In the genomic region with DNA sequence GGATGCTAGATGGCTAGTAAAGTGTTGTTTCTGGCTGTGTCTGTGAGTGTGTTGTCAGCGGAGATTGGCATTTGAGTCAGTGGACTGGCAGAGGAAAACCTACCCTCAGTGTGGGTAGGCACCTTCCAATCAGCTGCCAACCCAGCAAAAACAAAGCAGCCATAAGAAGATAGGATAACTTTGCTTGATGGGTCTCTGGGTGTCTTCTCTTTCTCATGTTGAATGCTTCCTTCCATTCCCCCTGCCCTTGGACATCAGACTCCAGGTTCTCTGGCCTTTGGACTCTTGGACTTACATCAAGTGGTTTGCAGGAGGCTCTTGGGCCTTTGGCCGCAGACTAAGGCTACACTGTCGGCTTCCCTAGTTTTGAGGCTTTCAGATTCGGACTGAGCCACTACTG, we compare ENCODE assay signal across 20 cellular contexts.
"Had no signal": no experiment of that assay in that cellular context is flagged by ENCODE, and none has a peak within 500 bp of the region (broad histone marks: within the 10 kb centered on the region; RNA-seq: fewer than 3 reads in every experiment).

No MANE protein-coding gene starts in this region.

- H3K36me3 ChIP-seq: gastrocnemius medialis, heart right ventricle, left ventricle myocardium inferior, lower lobe of right lung had no signal

- H3K9me3 ChIP-seq: gastrocnemius medialis, left ventricle myocardium inferior, lower lobe of right lung had no signal

- H3K27ac ChIP-seq: coronary artery, dorsolateral prefrontal cortex, epithelial cell of prostate, gastrocnemius medialis, heart right ventricle, left ventricle myocardium inferior, lower lobe of right lung had no signal

- H3K4me1 ChIP-seq: gastrocnemius medialis, heart right ventricle, left ventricle myocardium inferior, lower lobe of right lung had no signal

- ATAC-seq: esophagus mucosa, gastrocnemius medialis, heart right ventricle, left colon, left lobe of liver, lower lobe of right lung had no signal

- H3K4me3 ChIP-seq: coronary artery, dorsolateral prefrontal cortex, gastrocnemius medialis, heart right ventricle, left ventricle myocardium inferior, lower lobe of right lung had no signal

- DNase-seq: dermis blood vessel endothelial cell; dorsolateral prefrontal cortex; effector CD4-positive, alpha-beta T cell; effector memory CD4-positive, alpha-beta T cell; erythroblast; foreskin melanocyte; gastrocnemius medialis; glutamatergic neuron; head of caudate nucleus; heart right ventricle; hippocampal formation; left colon; left ventricle myocardium inferior; lower lobe of right lung; mesenchymal stem cell; midbrain had no signal

- H3K27me3 ChIP-seq: dorsolateral prefrontal cortex, gastrocnemius medialis, heart right ventricle had no signal
